Comparison of ENCODE assay signal across 10 cellular contexts in the genomic region with DNA sequence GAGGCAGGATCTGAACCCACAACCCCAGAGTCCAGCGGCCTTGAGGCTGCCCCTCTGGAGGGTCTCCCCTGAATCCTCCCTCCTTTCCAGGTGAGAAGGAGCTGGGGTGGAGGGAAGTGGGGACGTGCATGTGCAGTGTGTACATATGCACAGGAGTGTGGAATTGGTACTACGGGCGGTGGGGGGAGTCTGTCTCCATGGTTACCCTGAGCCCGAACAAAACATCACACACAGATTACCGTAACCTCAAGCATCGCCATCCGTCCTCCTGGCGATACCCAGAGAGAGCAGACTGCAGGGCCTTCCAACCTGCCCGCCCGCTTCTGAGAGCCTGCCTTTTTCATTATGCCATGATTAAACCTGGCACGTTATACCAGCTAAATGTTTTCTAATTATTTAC. TPM values are rescaled to one million over a fixed set of nuclear protein-coding genes. Genes with fewer than 3 reads are reported as not detected.
A peak's percentile ranks its signal among the peaks of the same experiment; 100 is the strongest.
DNase-seq lines count a peak whose midpoint lies in the region; ATAC-seq lines count a peak whose summit lies in the region.
"Had no signal": no experiment of that assay in that cellular context is flagged by ENCODE, and none has a peak within 500 bp of the region (broad histone marks: within the 10 kb centered on the region; RNA-seq: fewer than 3 reads in every experiment).

No MANE protein-coding gene starts in this region.

- DNase-seq in NCI-H2227 (lab: John Stamatoyannopoulos, UW; ENCODE audit: unreplicated experiment) (peak; percentile 44), NCI-H2227 treated with DMSO at 0.1 percent for 48 hours (lab: John Stamatoyannopoulos, UW) (no peak), M059J (ENCODE audit: low read depth) (peak; percentile 9), NCI-H1417 treated with DMSO at 0.1 percent for 48 hours (lab: John Stamatoyannopoulos, UW) (peak; percentile 0), left kidney (ENCODE audit: low read depth, low spot score) (peak; percentile 40), hypothalamus (lab: John Stamatoyannopoulos, UW) (no peak)
- DNase-seq: BE2C; CD4-positive, alpha-beta memory T cell; EL had no signal

- ATAC-seq in HG02610 (IDR thresholded peaks at IDR 0.05; ENCODE audit: unreplicated experiment): no peak

RNA-seq across cellular contexts. Expression of a gene that starts 25.1 kb away (rescaled TPM):
- total RNA-seq in M059J (2014; rRNA removed; shearing (Covaris generic)): not detected in 2 replicates
- total RNA-seq: CD4-positive, alpha-beta memory T cell had no signal

Comparison
In these comparisons a context has a peak if more than half of its experiments do, and no peak if none do; other contexts are left out.
1. DNase-seq: peak in NCI-H2227 (single experiment), M059J (single experiment), NCI-H1417 treated with DMSO at 0.1 percent for 48 hours (single experiment) and left kidney (single experiment); none in NCI-H2227 treated with DMSO at 0.1 percent for 48 hours (single experiment) and hypothalamus (0 of 51).